1 cellular context compared by ENCODE assay signal in the genomic region with DNA sequence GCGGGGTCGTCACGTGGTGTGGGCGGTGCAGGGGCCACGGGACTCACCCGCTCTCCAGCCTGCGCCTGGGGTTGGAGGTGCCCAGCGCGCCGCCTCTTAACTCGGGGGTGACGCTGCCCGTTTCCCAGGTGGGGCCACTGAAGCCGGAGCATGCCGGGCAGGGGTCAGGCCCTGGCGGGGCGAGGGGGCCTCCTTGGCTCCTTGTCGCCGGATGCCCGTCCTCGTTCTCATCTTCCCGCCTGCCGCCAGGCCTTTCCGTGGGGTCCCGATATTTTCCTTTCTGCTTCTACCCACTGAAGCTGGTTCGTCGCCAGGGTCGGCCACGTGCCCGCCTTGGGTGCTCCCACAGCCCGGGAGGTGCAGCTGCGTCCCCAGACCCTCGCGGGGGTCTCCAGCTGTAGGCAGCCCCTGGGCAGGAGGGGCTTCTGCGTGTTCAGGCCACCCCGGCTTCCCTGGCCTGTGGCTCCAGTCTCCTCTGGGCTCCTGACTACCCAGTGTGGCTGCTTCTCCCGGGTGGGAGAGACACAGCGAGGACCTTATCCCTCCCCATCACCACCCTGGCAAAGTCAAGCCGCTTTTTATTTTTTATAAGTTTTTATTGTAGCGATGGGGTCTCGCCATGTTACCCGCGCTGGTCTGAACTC.
TF ChIP-seq lines count a peak whose summit lies in the region.

No MANE protein-coding gene starts in this region.

TF ChIP-seq in IMR-90, 13 proteins besides CTCF, POLR2A, EP300 and RAD21 (continued from another document):
- TF ChIP-seq CHD1 (IDR thresholded peaks at IDR 0.05; ENCODE audit: low read depth, low read length) (no peak), RFX5 (IDR thresholded peaks at IDR 0.05; ENCODE audit: low read depth, low read length) (no peak), CEBPB (IDR thresholded peaks at IDR 0.05; ENCODE audit: low read depth, low read length) (no peak), NFE2L2 (IDR thresholded peaks at IDR 0.05; ENCODE audit: low read depth, low read length) (no peak), SMC3 (IDR thresholded peaks at IDR 0.05; ENCODE audit: low read depth, low read length) (no peak), FOS (IDR thresholded peaks at IDR 0.05; ENCODE audit: low read depth, low read length) (no peak), MAZ (IDR thresholded peaks at IDR 0.05; ENCODE audit: borderline replicate concordance, low read depth, low read length) (no peak), RCOR1 (IDR thresholded peaks at IDR 0.05; ENCODE audit: insufficient replicate concordance, low read length) (no peak), BHLHE40 (IDR thresholded peaks at IDR 0.05; ENCODE audit: low read depth, low read length) (no peak)
- TF ChIP-seq, protein P1, sequence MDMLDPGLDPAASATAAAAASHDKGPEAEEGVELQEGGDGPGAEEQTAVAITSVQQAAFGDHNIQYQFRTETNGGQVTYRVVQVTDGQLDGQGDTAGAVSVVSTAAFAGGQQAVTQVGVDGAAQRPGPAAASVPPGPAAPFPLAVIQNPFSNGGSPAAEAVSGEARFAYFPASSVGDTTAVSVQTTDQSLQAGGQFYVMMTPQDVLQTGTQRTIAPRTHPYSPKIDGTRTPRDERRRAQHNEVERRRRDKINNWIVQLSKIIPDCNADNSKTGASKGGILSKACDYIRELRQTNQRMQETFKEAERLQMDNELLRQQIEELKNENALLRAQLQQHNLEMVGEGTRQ (IDR thresholded peaks at IDR 0.05; ENCODE audit: low read depth, low read length), result no peak
- TF ChIP-seq, protein P2, sequence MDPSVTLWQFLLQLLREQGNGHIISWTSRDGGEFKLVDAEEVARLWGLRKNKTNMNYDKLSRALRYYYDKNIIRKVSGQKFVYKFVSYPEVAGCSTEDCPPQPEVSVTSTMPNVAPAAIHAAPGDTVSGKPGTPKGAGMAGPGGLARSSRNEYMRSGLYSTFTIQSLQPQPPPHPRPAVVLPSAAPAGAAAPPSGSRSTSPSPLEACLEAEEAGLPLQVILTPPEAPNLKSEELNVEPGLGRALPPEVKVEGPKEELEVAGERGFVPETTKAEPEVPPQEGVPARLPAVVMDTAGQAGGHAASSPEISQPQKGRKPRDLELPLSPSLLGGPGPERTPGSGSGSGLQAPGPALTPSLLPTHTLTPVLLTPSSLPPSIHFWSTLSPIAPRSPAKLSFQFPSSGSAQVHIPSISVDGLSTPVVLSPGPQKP (IDR thresholded peaks at IDR 0.05; ENCODE audit: borderline replicate concordance, low read depth, low read length), result no peak
